In the genomic region with DNA sequence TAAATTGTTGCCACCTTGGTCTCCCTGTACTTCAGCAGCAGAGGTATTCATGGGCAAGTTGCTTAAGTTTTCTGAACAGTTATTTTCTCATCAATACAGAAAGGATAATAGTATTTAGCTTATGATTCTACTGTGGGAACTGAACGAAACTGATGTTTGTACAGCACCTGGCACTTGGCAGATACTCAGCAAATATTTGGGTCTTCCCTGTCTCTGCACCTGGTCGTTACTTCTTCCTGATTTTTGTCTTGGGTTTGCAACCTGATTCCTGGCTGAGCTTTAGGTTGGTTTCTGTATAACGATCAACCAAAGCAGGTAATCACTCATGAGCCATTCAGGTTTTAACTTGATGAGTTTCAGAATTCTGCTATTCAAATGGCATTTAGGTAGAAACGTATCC, we compare ENCODE assay signal across 13 cellular contexts.
DNase-seq lines count a peak whose midpoint lies in the region; ATAC-seq and TF ChIP-seq lines count a peak whose summit lies in the region.
"Had no signal": no experiment of that assay in that cellular context is flagged by ENCODE, and none has a peak within 500 bp of the region (broad histone marks: within the 10 kb centered on the region; RNA-seq: fewer than 3 reads in every experiment).

No MANE protein-coding gene starts in this region.

- peaks cover 3 to 18% of the 10 kb centered on the region in 2 donors for H3K9me3 Mint-ChIP-seq in natural killer cell
- peaks cover 29% of the 10 kb centered on the region for H3K9me3 Mint-ChIP-seq in progenitor cell of endocrine pancreas (ENCODE audit: low read depth)
- peaks cover 20% of the 10 kb centered on the region for H3K9me3 Mint-ChIP-seq in activated CD4-positive, alpha-beta memory T cell treated with anti-CD3 and anti-CD28 coated beads, Interleukin-2, amount 10 ng/mL, durations not matched to agents 7 days and 5 days

- intact Hi-C loops in natural killer cell (cut with micrococcal nuclease) = no loop called here

- H3K36me3 Mint-ChIP-seq in natural killer cell = peaks cover 12% of the 10 kb centered on the region
- peaks cover 1% of the 10 kb centered on the region for H3K36me3 Mint-ChIP-seq in progenitor cell of endocrine pancreas (ENCODE audit: insufficient read depth)
- no peaks in the 10 kb centered on the region for H3K36me3 Mint-ChIP-seq in activated CD4-positive, alpha-beta memory T cell treated with anti-CD3 and anti-CD28 coated beads, Interleukin-2, amount 10 ng/mL, durations not matched to agents 7 days and 5 days (ENCODE audit: low read depth)

- ATAC-seq in GM18861 (IDR thresholded peaks at IDR 0.05; ENCODE audit: unreplicated experiment) (peak; percentile 12), GM21390 (IDR thresholded peaks at IDR 0.05; ENCODE audit: unreplicated experiment) (peak; percentile 31), HG03039 (IDR thresholded peaks at IDR 0.05; ENCODE audit: unreplicated experiment) (peak; percentile 3), natural killer cell (no peak), GM21367 (IDR thresholded peaks at IDR 0.05; ENCODE audit: unreplicated experiment) (no peak)
- ATAC-seq: heart right ventricle had no signal

- no peak overlapping the region for H3K4me3 Mint-ChIP-seq in natural killer cell
- H3K4me3 Mint-ChIP-seq in progenitor cell of endocrine pancreas (ENCODE audit: low read depth) = no peak overlapping the region
- no peak overlapping the region for H3K4me3 Mint-ChIP-seq in activated CD4-positive, alpha-beta memory T cell treated with anti-CD3 and anti-CD28 coated beads, Interleukin-2, amount 10 ng/mL, durations not matched to agents 7 days and 5 days
- H3K4me3 Mint-ChIP-seq: activated naive CD8-positive, alpha-beta T cell had no signal

- CTCF ChIA-PET in activated CD4-positive, alpha-beta memory T cell treated with anti-CD3 and anti-CD28 coated beads, Interleukin-2, amount 10 ng/mL, durations not matched to agents 7 days and 5 days (lab: Charles Lee) = no interaction called here

- H3K4me1 Mint-ChIP-seq in natural killer cell (peaks cover 0 to 11% of the 10 kb centered on the region in 2 donors), progenitor cell of endocrine pancreas (ENCODE audit: low read depth) (peaks cover 22% of the 10 kb centered on the region)
- H3K4me1 Mint-ChIP-seq in activated CD4-positive, alpha-beta memory T cell treated with anti-CD3 and anti-CD28 coated beads, Interleukin-2, amount 10 ng/mL, durations not matched to agents 7 days and 5 days = no peaks in the 10 kb centered on the region

- POLR2A ChIA-PET in activated CD4-positive, alpha-beta memory T cell treated with anti-CD3 and anti-CD28 coated beads, Interleukin-2, amount 10 ng/mL, durations not matched to agents 7 days and 5 days (lab: Charles Lee) = no interaction called here

- H3K27me3 Mint-ChIP-seq in natural killer cell (ENCODE audit: low read depth in 2 of 2) = peaks cover 0 to 10% of the 10 kb centered on the region in 2 donors
- H3K27me3 Mint-ChIP-seq in progenitor cell of endocrine pancreas = peaks cover 14% of the 10 kb centered on the region
- H3K27me3 Mint-ChIP-seq in activated CD4-positive, alpha-beta memory T cell treated with anti-CD3 and anti-CD28 coated beads, Interleukin-2, amount 10 ng/mL, durations not matched to agents 7 days and 5 days = peaks cover 3% of the 10 kb centered on the region

- H3K27ac Mint-ChIP-seq in natural killer cell (no peak overlapping the region), progenitor cell of endocrine pancreas (no peak overlapping the region)
- H3K27ac Mint-ChIP-seq in activated CD4-positive, alpha-beta memory T cell treated with anti-CD3 and anti-CD28 coated beads, Interleukin-2, amount 10 ng/mL, durations not matched to agents 7 days and 5 days = no peak overlapping the region
- H3K27ac Mint-ChIP-seq: activated naive CD8-positive, alpha-beta T cell had no signal

- peak; percentile 47 for DNase-seq in NCI-H345 (lab: John Stamatoyannopoulos, UW)
- DNase-seq in natural killer cell = no peak
- DNase-seq in progenitor cell of endocrine pancreas (ENCODE audit: low spot score, unreplicated experiment) = no peak
- DNase-seq in activated CD4-positive, alpha-beta memory T cell treated with anti-CD3 and anti-CD28 coated beads, Interleukin-2, amount 10 ng/mL, durations not matched to agents 7 days and 5 days = no peak
- DNase-seq: activated CD8-positive, alpha-beta memory T cell treated with anti-CD3 and anti-CD28 coated beads, Interleukin-2, amount 50 U/mL, for 4 hours; HCEC 1CT; heart right ventricle; NK-92 treated with Interleukin-12 subunit alpha and Interleukin-12 subunit beta, amount 100 ng/mL, for 24 hours had no signal

- TF ChIP-seq CTCF in natural killer cell (IDR thresholded peaks at IDR 0.05) (no peak), progenitor cell of endocrine pancreas (IDR thresholded peaks at IDR 0.05; ENCODE audit: unreplicated experiment) (no peak)

Comparison
In these comparisons a context has a peak if more than half of its experiments do, and no peak if none do; other contexts are left out.
1. ATAC-seq: peak in GM18861 (single experiment), GM21390 (single experiment) and HG03039 (single experiment); none in natural killer cell (0 of 3) and GM21367 (single experiment).